Comparison of ENCODE assay signal across 9 cellular contexts in the genomic region with DNA sequence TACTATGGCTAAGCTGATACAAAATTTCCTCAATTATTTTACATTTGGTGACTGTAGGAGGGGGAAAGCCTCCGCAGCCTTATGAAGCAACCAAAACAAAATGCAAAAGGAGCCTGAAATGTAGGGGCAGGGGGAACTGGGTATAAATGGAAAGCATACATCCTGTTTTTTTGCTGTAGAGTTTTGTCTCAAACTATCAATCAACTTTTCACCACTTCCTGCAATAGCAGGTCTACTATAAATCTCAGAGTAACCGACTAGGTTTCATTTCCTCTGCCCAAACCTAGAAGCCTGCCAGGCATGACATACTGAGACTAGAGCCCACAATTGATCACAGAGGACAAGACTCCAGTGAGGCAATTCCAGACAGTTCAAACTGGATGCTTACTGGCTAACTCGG.
DNase-seq lines count a peak whose midpoint lies in the region; ATAC-seq, FAIRE-seq and TF ChIP-seq lines count a peak whose summit lies in the region.
"Had no signal": no experiment of that assay in that cellular context is flagged by ENCODE, and none has a peak within 500 bp of the region (broad histone marks: within the 10 kb centered on the region; RNA-seq: fewer than 3 reads in every experiment).

No MANE protein-coding gene starts in this region.

- intact Hi-C loops in OCI-LY7 (cut with micrococcal nuclease; ENCODE audit: unreplicated experiment) (loop anchor here (2.0 to 10.0 kb wide), 4 partner anchors 58 to 595 kb away; a partner anchor contains a TSS), Calu3 (cut with micrococcal nuclease; ENCODE audit: unreplicated experiment) (no loop called here)

- H3K4me3 ChIP-seq in OCI-LY7 (ENCODE audit: low read depth, low read length, poor library complexity, severe bottlenecking), result peak overlapping the region; percentile 56

- H4K20me1 ChIP-seq in OCI-LY7 (ENCODE audit: insufficient read depth, low read length), result peaks cover 12% of the 10 kb centered on the region; the same call in 1 of the 2 replicates

- H3K36me3 Mint-ChIP-seq in Calu3 (ENCODE audit: insufficient read depth, unreplicated experiment), result no peaks in the 10 kb centered on the region

- ATAC-seq in GM18907 (IDR thresholded peaks at IDR 0.05; ENCODE audit: unreplicated experiment) (peak; percentile 100), HG02870 (IDR thresholded peaks at IDR 0.05; ENCODE audit: unreplicated experiment) (peak; percentile 99)

- DNase-seq in OCI-LY7 (ENCODE audit: low spot score) (peak; percentile 95), foreskin melanocyte (peak; percentile 4), Calu3 (no peak), HTR-8/SVneo (ENCODE audit: insufficient read length, low spot score) (no peak), midbrain (lab: John Stamatoyannopoulos, UW) (no peak), NCI-H524 (lab: John Stamatoyannopoulos, UW) (no peak)

- H3K9me2 ChIP-seq in OCI-LY7 (ENCODE audit: insufficient read depth, low read length), result no peaks in the 10 kb centered on the region

- H3K4me1 ChIP-seq in OCI-LY7 (ENCODE audit: insufficient read depth, low read length, poor library complexity, severe bottlenecking), result peaks cover 61% of the 10 kb centered on the region

- POLR2A ChIA-PET in OCI-LY7 (lab: Charles Lee), result no interaction called here

- H3K9me3 ChIP-seq in OCI-LY7 (ENCODE audit: low read length), result no peaks in the 10 kb centered on the region

- no peak overlapping the region for H2AFZ ChIP-seq in OCI-LY7 (ENCODE audit: low read length)

- no peak for FAIRE-seq in HTR-8/SVneo (lab: Jason Lieb, UNC)

- H3K27ac Mint-ChIP-seq in Calu3 (ENCODE audit: unreplicated experiment), result no peak overlapping the region

- BruUV-seq in OCI-LY7 (replicated peaks; lab: Mats Ljungman, UMichigan) (no TSS peak), Calu3 (replicated peaks; lab: Mats Ljungman, UMichigan) (no TSS peak)

- H3K4me2 ChIP-seq in OCI-LY7 (ENCODE audit: low read length), result peak overlapping the region; percentile 86

- H3K4me3 Mint-ChIP-seq in Calu3 (ENCODE audit: low read depth, unreplicated experiment), result no peak overlapping the region

- H3K27ac ChIP-seq in OCI-LY7 (ENCODE audit: low read depth, low read length, poor library complexity, severe bottlenecking), result peak overlapping the region; percentile 75

- CTCF ChIA-PET in OCI-LY7 (lab: Charles Lee; ENCODE audit: unreplicated experiment), result no interaction called here
- CTCF ChIA-PET in Calu3 (lab: Charles Lee), result no interaction called here

- no peaks in the 10 kb centered on the region for H3K36me3 ChIP-seq in OCI-LY7 (ENCODE audit: insufficient read depth, low read length)

- TF ChIP-seq CTCF in OCI-LY7 (conservative IDR thresholded peaks at IDR 0.05; ENCODE audit: low read length) (no peak), Calu3 (IDR thresholded peaks at IDR 0.05; ENCODE audit: unreplicated experiment) (no peak)

- H3K79me2 ChIP-seq in OCI-LY7 (ENCODE audit: insufficient read depth, low read depth, low read length), result no peaks in the 10 kb centered on the region

- no peaks in the 10 kb centered on the region for H3K4me1 Mint-ChIP-seq in Calu3 (ENCODE audit: low read depth, unreplicated experiment)

- H3K9me3 Mint-ChIP-seq in Calu3 (ENCODE audit: low read depth, unreplicated experiment), result no peaks in the 10 kb centered on the region
- H3K9me3 Mint-ChIP-seq: IgD-negative memory B cell had no signal

- no peaks in the 10 kb centered on the region for H3K27me3 Mint-ChIP-seq in Calu3 (ENCODE audit: unreplicated experiment)

Comparison
In these comparisons a context has a peak if more than half of its experiments do, and no peak if none do; other contexts are left out.
1. DNase-seq: peak in OCI-LY7 (single experiment) and foreskin melanocyte (single experiment); none in Calu3 (single experiment), HTR-8/SVneo (single experiment), midbrain (single experiment) and NCI-H524 (0 of 2).